In genomic region chr3:188272481-188273372, GRCh38 we compare ENCODE assay signal across 9 cellular contexts.
DNase-seq lines count a peak whose midpoint lies in the region; ATAC-seq and TF ChIP-seq lines count a peak whose summit lies in the region.
"Had no signal": no experiment of that assay in that cellular context is flagged by ENCODE, and none has a peak within 500 bp of the region (broad histone marks: within the 10 kb centered on the region; RNA-seq: fewer than 3 reads in every experiment).

No MANE protein-coding gene starts in this region.

- H3K23ac ChIP-seq in mesenchymal stem cell (ENCODE audit: low read length in 2 of 2) = no peak overlapping the region

- no peak overlapping the region for H2AFZ ChIP-seq in mesenchymal stem cell (ENCODE audit: low read depth, low read length)

- no peak overlapping the region for H2BK15ac ChIP-seq in mesenchymal stem cell (ENCODE audit: low read depth, poor library complexity, severe bottlenecking)

- 1% methylated on average over 7 of the region's 12 CpGs for WGBS in mesenchymal stem cell

- no peak for ATAC-seq in Right ventricle myocardium inferior
- no peak for ATAC-seq in HG03460 (IDR thresholded peaks at IDR 0.05; ENCODE audit: unreplicated experiment)
- ATAC-seq in HG02610 (IDR thresholded peaks at IDR 0.05; ENCODE audit: unreplicated experiment) = no peak

- H3K36me3 Mint-ChIP-seq in MCF 10A (ENCODE audit: insufficient read depth, unreplicated experiment) = peaks cover 11% of the 10 kb centered on the region

- BruUV-seq in MCF 10A (replicated peaks; lab: Mats Ljungman, UMichigan) = no TSS peak

- peak overlapping the region; percentile 76 for H3K9ac ChIP-seq in mesenchymal stem cell (ENCODE audit: low read length)

- H2AK5ac ChIP-seq in mesenchymal stem cell (ENCODE audit: low read length, severe bottlenecking) = peak overlapping the region; percentile 95

- no peak overlapping the region for H3K4me3 Mint-ChIP-seq in MCF 10A (ENCODE audit: unreplicated experiment)

- POLR2A ChIA-PET in MCF 10A (lab: Yijun Ruan, JAX) = interaction anchor here (0.6 to 1.4 kb wide), 4 partner anchors 69 to 529 kb away, joined by 3 to 4 read pairs (median 4); partner anchors contain the start of gene BCL6

- no peak overlapping the region for H3K14ac ChIP-seq in mesenchymal stem cell (ENCODE audit: low read length in 2 of 2)

- peaks cover 73% of the 10 kb centered on the region for H3K4me1 ChIP-seq in left ventricle myocardium inferior
- H3K4me1 ChIP-seq in mesenchymal stem cell (ENCODE audit: control insufficient read depth, insufficient read depth, low read depth, low read length) = peaks cover 15% of the 10 kb centered on the region
- H3K4me1 ChIP-seq in vagina = peaks cover 65% of the 10 kb centered on the region

- peaks cover 2% of the 10 kb centered on the region for H3K79me1 ChIP-seq in mesenchymal stem cell (replicated peaks; ENCODE audit: low read length, poor library complexity, severe bottlenecking)

- H3K27ac ChIP-seq in left ventricle myocardium inferior (replicated peaks) (peak overlapping the region; percentile 83), mesenchymal stem cell (ENCODE audit: low read length, poor library complexity, severe bottlenecking) (peak overlapping the region; percentile 97), vagina (peak overlapping the region; percentile 69)
- H3K27ac ChIP-seq: SK-N-MC had no signal

- H4K8ac ChIP-seq in mesenchymal stem cell (ENCODE audit: low read length) = peak overlapping the region; percentile 27

- H3K27me3 Mint-ChIP-seq in MCF 10A (ENCODE audit: insufficient read depth, unreplicated experiment) = no peaks in the 10 kb centered on the region

- H2BK5ac ChIP-seq in mesenchymal stem cell (ENCODE audit: low read depth, low read length, poor library complexity, severe bottlenecking) = peak overlapping the region; percentile 81

- no peaks in the 10 kb centered on the region for H3K9me3 Mint-ChIP-seq in MCF 10A (ENCODE audit: unreplicated experiment)

- H3K27me3 ChIP-seq in left ventricle myocardium inferior (ENCODE audit: low read depth) (no peaks in the 10 kb centered on the region), mesenchymal stem cell (ENCODE audit: control insufficient read depth in 1 of 2, insufficient read depth in 1 of 2, low read length in 2 of 2) (no peaks in the 10 kb centered on the region), vagina (no peaks in the 10 kb centered on the region)

- peak overlapping the region; percentile 54 for H2BK120ac ChIP-seq in mesenchymal stem cell (ENCODE audit: low read depth, low read length)

- intact Hi-C loops in left ventricle myocardium inferior (cut with micrococcal nuclease) = no loop called here
- intact Hi-C loops in Right ventricle myocardium inferior (cut with DNase I) = loop anchor here (5.0 kb wide), 2 partner anchors 70 to 115 kb away; no protein-coding TSS in a partner anchor
- intact Hi-C loops in MCF 10A (cut with micrococcal nuclease) = no loop called here
- intact Hi-C loops in vagina (cut with DNase I) = no loop called here

- H3K36me3 ChIP-seq in left ventricle myocardium inferior (no peaks in the 10 kb centered on the region), mesenchymal stem cell (ENCODE audit: control insufficient read depth in 1 of 2, insufficient read depth in 2 of 2, low read depth in 1 of 2, low read length in 2 of 2) (peaks cover 0 to 4% of the 10 kb centered on the region in 2 experiments), vagina (no peaks in the 10 kb centered on the region)

- H4K91ac ChIP-seq in mesenchymal stem cell (ENCODE audit: low read length) = no peak overlapping the region

- peak overlapping the region in 1 of 2 experiments; percentile 11 for H3K4ac ChIP-seq in mesenchymal stem cell (ENCODE audit: low read depth in 1 of 2, low read length in 2 of 2)

- no peak overlapping the region for H3K4me2 ChIP-seq in mesenchymal stem cell (ENCODE audit: low read length, poor library complexity, severe bottlenecking)

- H3K27ac Mint-ChIP-seq in MCF 10A (ENCODE audit: low read depth, unreplicated experiment) = no peak overlapping the region

- H3K9me3 ChIP-seq in left ventricle myocardium inferior (replicated peaks) (no peaks in the 10 kb centered on the region), mesenchymal stem cell (ENCODE audit: control insufficient read depth, low read length) (no peaks in the 10 kb centered on the region), vagina (no peaks in the 10 kb centered on the region)

- H3K4me1 Mint-ChIP-seq in MCF 10A (ENCODE audit: insufficient read depth, unreplicated experiment) = peaks cover 33% of the 10 kb centered on the region

- DNase-seq in left ventricle myocardium inferior = no peak
- DNase-seq in Right ventricle myocardium inferior (ENCODE audit: missing footprints) = no peak
- peak; percentile 57 for DNase-seq in MCF 10A (ENCODE audit: unreplicated experiment)
- DNase-seq in mesenchymal stem cell = peak; percentile 96
- no peak for DNase-seq in vagina (ENCODE audit: extremely low spot score in 2 of 2)
- no peak for DNase-seq in DMS153 (lab: John Stamatoyannopoulos, UW)

- peak overlapping the region; percentile 3 to 92 for H2BK12ac ChIP-seq in mesenchymal stem cell (ENCODE audit: low read length in 2 of 2)

- CTCF ChIA-PET in MCF 10A (lab: Yijun Ruan, JAX) = interaction anchor here (1.3 kb wide), 1 partner anchor 533 kb away, joined by 3 read pairs; no protein-coding TSS in a partner anchor

- TF ChIP-seq CTCF in left ventricle myocardium inferior (IDR thresholded peaks at IDR 0.05; ENCODE audit: borderline replicate concordance) (no peak), MCF 10A (IDR thresholded peaks at IDR 0.05; ENCODE audit: unreplicated experiment) (no peak), vagina (IDR thresholded peaks at IDR 0.05) (no peak)

- H3K4me3 ChIP-seq in left ventricle myocardium inferior (no peak overlapping the region), mesenchymal stem cell (ENCODE audit: insufficient read depth in 1 of 2, low read depth in 1 of 2, low read length in 2 of 2) (no peak overlapping the region), vagina (no peak overlapping the region)
- H3K4me3 ChIP-seq: SK-N-MC had no signal

- peak overlapping the region; percentile 28 to 95 for H3K18ac ChIP-seq in mesenchymal stem cell (ENCODE audit: low read depth in 1 of 2, low read length in 2 of 2)

- no peak for TF ChIP-seq POLR2A in vagina (IDR thresholded peaks at IDR 0.05)

Comparison
In these comparisons a context has a peak if more than half of its experiments do, and no peak if none do; other contexts are left out.
1. DNase-seq: peak in MCF 10A (single experiment) and mesenchymal stem cell (single experiment); none in left ventricle myocardium inferior (single experiment), Right ventricle myocardium inferior (single experiment), vagina (0 of 2) and DMS153 (single experiment).
2. Peak in every context shown above with its lines, with median percentiles within 50 percentile points of each other: H3K27ac ChIP-seq.